ENCODE assay signal across 22 cellular contexts in genomic region chr12:66756631-66757030, GRCh38.
"Had no signal": no experiment of that assay in that cellular context is flagged by ENCODE, and none has a peak within 500 bp of the region (broad histone marks: within the 10 kb centered on the region; RNA-seq: fewer than 3 reads in every experiment).

No MANE protein-coding gene starts in this region.

- DNase-seq: activated CD4-positive, alpha-beta T cell treated with anti-CD3 and anti-CD28 coated beads, Interleukin-2, amount 10 ng/mL, durations not matched to agents 24 days and 14 days; activated CD4-positive, alpha-beta T cell treated with anti-CD3 and anti-CD28 coated beads, Interleukin-2, amount 50 U/mL, for 48 hours; activated gamma-delta T cell treated with Interleukin-2 at 50 U/mL for 16 hours; activated naive CD4-positive, alpha-beta T cell treated with anti-CD3 and anti-CD28 coated beads, Interleukin-2, amount 50 U/mL, for 16 hours; activated T-cell treated with anti-CD3 and anti-CD28 coated beads, Interleukin-2, amount 50 U/mL, for 72 hours; brain microvascular endothelial cell; cerebellar nuclear complex; NCI-H1105 treated with DMSO at 0.1 percent for 48 hours; NCI-H146; NCI-H187 treated with DMSO at 0.1 percent for 48 hours; NCI-H2171 treated with DMSO at 0.1 percent for 48 hours; NCI-H226; NCI-H526; NCI-H774; PC-3; SHP77; SW 1271 had no signal

- H3K27ac Mint-ChIP-seq: activated CD4-positive, alpha-beta T cell treated with anti-CD3 and anti-CD28 coated beads, Interleukin-2, amount 10 ng/mL, durations not matched to agents 24 days and 14 days; activated T-cell treated with anti-CD3 and anti-CD28 coated beads, Interleukin-2, amount 50 U/mL, for 72 hours; activated T-helper 2 cell treated with anti-CD3 and anti-CD28 coated beads, Interferon-gamma antibody, Interleukin-2, Interleukin-4, amounts not matched to agents 10 μg/mL and 5 μg/mL and 100 μg/mL, durations not matched to agents 14 hours and 24 hours and 36 hours had no signal

- H3K9me3 Mint-ChIP-seq: activated CD4-positive, alpha-beta T cell treated with anti-CD3 and anti-CD28 coated beads, Interleukin-2, amount 10 ng/mL, durations not matched to agents 24 days and 14 days; activated T-helper 2 cell treated with anti-CD3 and anti-CD28 coated beads, Interferon-gamma antibody, Interleukin-2, Interleukin-4, amounts not matched to agents 10 μg/mL and 5 μg/mL and 100 μg/mL, durations not matched to agents 14 hours and 24 hours and 36 hours had no signal

- H3K4me1 Mint-ChIP-seq: activated CD4-positive, alpha-beta T cell treated with anti-CD3 and anti-CD28 coated beads, Interleukin-2, amount 10 ng/mL, durations not matched to agents 24 days and 14 days had no signal

- H3K4me3 Mint-ChIP-seq: activated CD4-positive, alpha-beta T cell treated with anti-CD3 and anti-CD28 coated beads, Interleukin-2, amount 10 ng/mL, durations not matched to agents 24 days and 14 days; activated T-cell treated with anti-CD3 and anti-CD28 coated beads, Interleukin-2, amount 50 U/mL, for 72 hours had no signal

- ATAC-seq: activated CD4-positive, CD25-positive, alpha-beta regulatory T cell treated with anti-CD3 and anti-CD28 coated beads, Interleukin-2, amount 50 U/mL, for 24 hours; PC-3; SK-N-SH treated with all-trans-retinoic acid at 6 μM for 48 hours had no signal

- FAIRE-seq: colon, RCC 7860 had no signal
